In genomic region chr17:42276609-42277341, GRCh38 we compare ENCODE assay signal across 8 cellular contexts. TPM values are rescaled to one million over a fixed set of nuclear protein-coding genes. Genes with fewer than 3 reads are reported as not detected.
DNase-seq lines count a peak whose midpoint lies in the region; ATAC-seq, FAIRE-seq and TF ChIP-seq lines count a peak whose summit lies in the region.

No MANE protein-coding gene starts in this region.

- no peak for TF ChIP-seq CTCF in cardiac muscle cell (IDR thresholded peaks at IDR 0.05; ENCODE audit: low read depth, low read length)

- H3K27ac Mint-ChIP-seq in CD8-positive, alpha-beta memory T cell = peak overlapping the region; percentile 35 to 93 (median 74)

- H3K27me3 ChIP-seq in CD8-positive, alpha-beta memory T cell (ENCODE audit: insufficient read depth, low read length, poor library complexity, severe bottlenecking) = no peaks in the 10 kb centered on the region
- H3K27me3 ChIP-seq in cardiac muscle cell = no peaks in the 10 kb centered on the region

- CTCF ChIA-PET in CD8-positive, alpha-beta memory T cell (lab: Charles Lee) = interaction anchor here (1.1 to 1.2 kb wide), 2 partner anchors 12 to 54 kb away, joined by 3 to 6 read pairs; partner anchors contain the start of gene STAT5A

- peak overlapping the region; percentile 64 for H3K27ac ChIP-seq in CD8-positive, alpha-beta memory T cell (ENCODE audit: low read depth, low read length)
- peak overlapping the region; percentile 34 for H3K27ac ChIP-seq in cardiac muscle cell

- H3K9me3 Mint-ChIP-seq in CD8-positive, alpha-beta memory T cell = no peaks in the 10 kb centered on the region

- H3K4me1 ChIP-seq in CD8-positive, alpha-beta memory T cell (ENCODE audit: insufficient read depth, low read length) = peaks cover 42% of the 10 kb centered on the region
- H3K4me1 ChIP-seq in cardiac muscle cell (ENCODE audit: low read depth) = peaks cover 23% of the 10 kb centered on the region

- H3K9me3 ChIP-seq in CD8-positive, alpha-beta memory T cell (ENCODE audit: low read length) = no peaks in the 10 kb centered on the region
- H3K9me3 ChIP-seq in cardiac muscle cell (ENCODE audit: low read depth) = no peaks in the 10 kb centered on the region

- H3K4me1 Mint-ChIP-seq in CD8-positive, alpha-beta memory T cell = peaks cover 40 to 49% (median 45%) of the 10 kb centered on the region in 3 donors

- H3K4me3 Mint-ChIP-seq in CD8-positive, alpha-beta memory T cell = peak overlapping the region; percentile 77 to 91 (median 85)

- DNase-seq in CD8-positive, alpha-beta memory T cell = peak in 3 of 5 donors; percentile 21 to 65 (median 37)
- peak; percentile 87 for DNase-seq in H54 (ENCODE audit: insufficient read length, low spot score)
- peak; percentile 75 for DNase-seq in NCI-H2227 (lab: John Stamatoyannopoulos, UW; ENCODE audit: unreplicated experiment)
- DNase-seq in activated effector memory CD4-positive, alpha-beta T cell treated with anti-CD3 and anti-CD28 coated beads, Interleukin-2, amount 50 U/mL, for 16 hours = peak; percentile 76
- DNase-seq in cardiac muscle cell (ENCODE audit: low read depth in 1 of 2, low spot score in 1 of 2) = peak; percentile 64 to 91
- DNase-seq in occipital lobe (lab: John Stamatoyannopoulos, UW) = peak; percentile 29
- DNase-seq in NCI-H2171 treated with DMSO at 0.1 percent for 48 hours (lab: John Stamatoyannopoulos, UW) = no peak

- no peaks in the 10 kb centered on the region for H3K36me3 ChIP-seq in CD8-positive, alpha-beta memory T cell (ENCODE audit: insufficient read depth, low read length)
- no peaks in the 10 kb centered on the region for H3K36me3 ChIP-seq in cardiac muscle cell

- FAIRE-seq in H54 (lab: Jason Lieb, UNC) = no peak

- POLR2A ChIA-PET in CD8-positive, alpha-beta memory T cell (lab: Charles Lee) = interaction anchor here (1.0 to 4.7 kb wide), 6 partner anchors 9 to 112 kb away, joined by 3 to 42 read pairs (median 7); partner anchors contain the start of genes STAT3 and STAT5A

- H3K4me3 ChIP-seq in CD8-positive, alpha-beta memory T cell (ENCODE audit: low read length) = peak overlapping the region; percentile 65
- H3K4me3 ChIP-seq in cardiac muscle cell = peak overlapping the region; percentile 95

- TF ChIP-seq POLR2A in H54 (IDR thresholded peaks at IDR 0.05; ENCODE audit: low read depth, low read length) = no peak

- no peak for ATAC-seq in HG03139 (IDR thresholded peaks at IDR 0.05; ENCODE audit: unreplicated experiment)

- H3K27me3 Mint-ChIP-seq in CD8-positive, alpha-beta memory T cell = no peaks in the 10 kb centered on the region

- H3K36me3 Mint-ChIP-seq in CD8-positive, alpha-beta memory T cell = peaks cover 0 to 16% (median 0%) of the 10 kb centered on the region in 3 donors

RNA-seq across cellular contexts. Expression of gene STAT5B, which starts 0.6 kb away (rescaled TPM):
- total RNA-seq in CD8-positive, alpha-beta memory T cell = 100 to 1,000 TPM; 124 to 132 TPM
- 108 TPM for polyA plus RNA-seq in CD8-positive, alpha-beta memory T cell
- 35.8 and 62.4 TPM in 2 replicates for total RNA-seq in cardiac muscle cell
- 26.8 and 45.1 TPM in 2 replicates for polyA plus RNA-seq in cardiac muscle cell
- total RNA-seq in occipital lobe = 20.7 TPM

RNA-seq across cellular contexts. Expression of gene STAT5A, which starts 11.5 kb away (rescaled TPM):
- total RNA-seq in CD8-positive, alpha-beta memory T cell = 100 to 1,000 TPM; 259 to 263 TPM
- polyA plus RNA-seq in CD8-positive, alpha-beta memory T cell = 90.3 TPM
- total RNA-seq in cardiac muscle cell (6.8 and 12.2 TPM in 2 replicates), occipital lobe (1.4 TPM)
- polyA plus RNA-seq in cardiac muscle cell = 8.2 and 9.7 TPM in 2 replicates

Comparison
In these comparisons a context has a peak if more than half of its experiments do, and no peak if none do; other contexts are left out.
1. RNA of gene STAT5A, which starts 11.5 kb away (total RNA-seq): 259 to 263 TPM in CD8-positive, alpha-beta memory T cell; 6.8 to 12.2 TPM in cardiac muscle cell and 1.4 TPM in occipital lobe (single experiment); every median in the first group is over 10 times any median in the second.